In the genomic region with DNA sequence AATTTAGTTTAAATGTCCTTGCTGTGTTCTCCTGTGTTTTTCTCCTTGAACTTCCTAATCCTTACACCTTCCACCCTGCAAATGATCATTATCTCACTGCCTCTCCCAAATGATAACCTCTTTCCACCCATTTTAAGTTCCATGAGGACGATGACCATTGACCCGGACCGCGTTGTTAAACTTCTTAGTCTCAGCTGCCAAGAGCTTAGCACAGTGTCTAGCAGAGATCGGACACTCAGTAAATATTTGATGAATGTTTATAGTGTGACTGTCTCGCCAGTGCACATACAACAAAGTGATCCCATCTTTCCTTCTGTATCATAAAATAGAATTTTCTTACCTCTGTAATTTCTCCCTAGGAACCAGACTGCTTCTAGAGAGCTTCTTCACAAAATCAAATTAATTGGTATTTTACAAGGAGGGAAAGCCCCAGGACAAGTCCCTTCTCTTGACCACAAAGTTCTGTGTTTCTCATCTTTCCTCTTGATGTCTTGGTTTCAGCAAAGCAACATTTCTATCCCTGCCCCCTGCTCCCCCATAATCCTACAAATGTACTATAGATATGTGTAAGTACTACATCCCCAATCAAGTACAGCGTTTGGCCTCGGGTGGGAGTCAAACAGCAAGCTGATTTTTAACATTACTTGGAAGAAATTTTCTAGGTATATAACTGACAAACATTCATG, we compare ENCODE assay signal across 1 cellular context.
TF ChIP-seq lines count a peak whose summit lies in the region.

No MANE protein-coding gene starts in this region.

TF ChIP-seq in HepG2, 621 proteins besides CTCF, POLR2A, EP300 and RAD21 (continued from another document):
- TF ChIP-seq, protein P1, sequence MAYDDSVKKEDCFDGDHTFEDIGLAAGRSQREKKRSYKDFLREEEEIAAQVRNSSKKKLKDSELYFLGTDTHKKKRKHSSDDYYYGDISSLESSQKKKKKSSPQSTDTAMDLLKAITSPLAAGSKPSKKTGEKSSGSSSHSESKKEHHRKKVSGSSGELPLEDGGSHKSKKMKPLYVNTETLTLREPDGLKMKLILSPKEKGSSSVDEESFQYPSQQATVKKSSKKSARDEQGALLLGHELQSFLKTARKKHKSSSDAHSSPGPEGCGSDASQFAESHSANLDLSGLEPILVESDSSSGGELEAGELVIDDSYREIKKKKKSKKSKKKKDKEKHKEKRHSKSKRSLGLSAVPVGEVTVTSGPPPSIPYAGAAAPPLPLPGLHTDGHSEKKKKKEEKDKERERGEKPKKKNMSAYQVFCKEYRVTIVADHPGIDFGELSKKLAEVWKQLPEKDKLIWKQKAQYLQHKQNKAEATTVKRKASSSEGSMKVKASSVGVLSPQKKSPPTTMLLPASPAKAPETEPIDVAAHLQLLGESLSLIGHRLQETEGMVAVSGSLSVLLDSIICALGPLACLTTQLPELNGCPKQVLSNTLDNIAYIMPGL (CRISPR knock-in tag; IDR thresholded peaks at IDR 0.05; ENCODE audit: borderline replicate concordance in 1 of 2, low read depth in 1 of 2) = no peak
- TF ChIP-seq MTF1 (CRISPR knock-in tag; IDR thresholded peaks at IDR 0.05) (no peak), NR2F6 (IDR thresholded peaks at IDR 0.05) (peak; percentile 8; the same call in 1 of the 2 replicates), NR2F6 (CRISPR knock-in tag; IDR thresholded peaks at IDR 0.05) (no peak), FOSL2 (CRISPR knock-in tag; IDR thresholded peaks at IDR 0.05) (0 out of 2 replicates have a peak, but pooled peaks have one; percentile 17)
